Comparison of ENCODE assay signal across 8 cellular contexts in genomic region chr14:55051426-55052258, GRCh38. TPM values are rescaled to one million over a fixed set of nuclear protein-coding genes. Genes with fewer than 3 reads are reported as not detected.
DNase-seq lines count a peak whose midpoint lies in the region; ATAC-seq and TF ChIP-seq lines count a peak whose summit lies in the region.

MAPK1IP1L (plus strand) TSS chr14:55051647; CDS start chr14:55061684, 10,037 bp downstream.

- no peaks in the 10 kb centered on the region for H3K9me3 ChIP-seq in RWPE2 (ENCODE audit: severe bottlenecking)

- peak; percentile 89 for ATAC-seq in RWPE2 (ENCODE audit: low read depth)
- ATAC-seq in stimulated activated naive CD8-positive, alpha-beta T cell treated with anti-CD3 and anti-CD28 coated beads, Interleukin-15, amount 100 ng/mL, for 72 hours: peak; percentile 96

- peaks cover 42% of the 10 kb centered on the region for H3K36me3 Mint-ChIP-seq in nephron progenitor cell (ENCODE audit: low read depth)

- no peaks in the 10 kb centered on the region for H3K27me3 Mint-ChIP-seq in nephron progenitor cell (ENCODE audit: low read depth, poor library complexity)
- no peaks in the 10 kb centered on the region for H3K27me3 Mint-ChIP-seq in stimulated activated naive CD8-positive, alpha-beta T cell treated with anti-CD3 and anti-CD28 coated beads, Interleukin-15, amount 100 ng/mL, for 72 hours

- H3K27me3 ChIP-seq in RWPE2 (ENCODE audit: insufficient read depth, poor library complexity, severe bottlenecking): no peaks in the 10 kb centered on the region

- H3K27ac ChIP-seq in RWPE2 (ENCODE audit: poor library complexity, severe bottlenecking): peak within 1 kb of the TSS; percentile 79

- H3K4me3 ChIP-seq in RWPE2 (ENCODE audit: severe bottlenecking) (peak within 1 kb of the TSS; percentile 93), fibroblast of the aortic adventitia (ENCODE audit: low read depth, low read length) (peak within 1 kb of the TSS; percentile 95)

- H3K4me3 Mint-ChIP-seq in nephron progenitor cell: peak within 1 kb of the TSS; percentile 91
- peak within 1 kb of the TSS; percentile 90 to 96 for H3K4me3 Mint-ChIP-seq in stimulated activated naive CD8-positive, alpha-beta T cell treated with anti-CD3 and anti-CD28 coated beads, Interleukin-15, amount 100 ng/mL, for 72 hours

- H3K4me1 ChIP-seq in RWPE2 (ENCODE audit: insufficient read depth, poor library complexity, severe bottlenecking): peaks cover 17% of the 10 kb centered on the region

- H3K4me1 Mint-ChIP-seq in nephron progenitor cell: peaks cover 35% of the 10 kb centered on the region
- H3K4me1 Mint-ChIP-seq in stimulated activated naive CD8-positive, alpha-beta T cell treated with anti-CD3 and anti-CD28 coated beads, Interleukin-15, amount 100 ng/mL, for 72 hours: peaks cover 36% of the 10 kb centered on the region

- TF ChIP-seq CTCF in RWPE2 (IDR thresholded peaks at IDR 0.05; ENCODE audit: poor library complexity, severe bottlenecking) (peak; percentile 100), fibroblast of the aortic adventitia (IDR thresholded peaks at IDR 0.05; ENCODE audit: insufficient read depth, low read length) (peak; percentile 81), nephron progenitor cell (IDR thresholded peaks at IDR 0.05) (peak; percentile 100)

- H3K9me3 Mint-ChIP-seq in nephron progenitor cell: peaks cover 18% of the 10 kb centered on the region
- no peaks in the 10 kb centered on the region for H3K9me3 Mint-ChIP-seq in stimulated activated naive CD8-positive, alpha-beta T cell treated with anti-CD3 and anti-CD28 coated beads, Interleukin-15, amount 100 ng/mL, for 72 hours

- H3K27ac Mint-ChIP-seq in nephron progenitor cell: peak within 1 kb of the TSS; percentile 99
- H3K27ac Mint-ChIP-seq in stimulated activated naive CD8-positive, alpha-beta T cell treated with anti-CD3 and anti-CD28 coated beads, Interleukin-15, amount 100 ng/mL, for 72 hours: peak within 1 kb of the TSS; percentile 98

- peak; percentile 98 for DNase-seq in ELF-1 (ENCODE audit: low read depth, low spot score)
- peak; percentile 84 for DNase-seq in H4 (ENCODE audit: low spot score)
- peak; percentile 93 for DNase-seq in LoVo (ENCODE audit: low spot score)
- DNase-seq in RWPE2 (ENCODE audit: low spot score): peak; percentile 96
- peak; percentile 88 for DNase-seq in activated T-helper 9 cell treated with anti-CD3 and anti-CD28 coated beads, Interleukin-2, amount 50 U/mL, for 16 hours (ENCODE audit: low read depth)
- DNase-seq in fibroblast of the aortic adventitia (ENCODE audit: low read depth): peak; percentile 91
- peak; percentile 93 for DNase-seq in nephron progenitor cell
- DNase-seq in stimulated activated naive CD8-positive, alpha-beta T cell treated with anti-CD3 and anti-CD28 coated beads, Interleukin-15, amount 100 ng/mL, for 72 hours: peak; percentile 92 to 95

- peaks cover 46% of the 10 kb centered on the region for H3K36me3 ChIP-seq in RWPE2 (ENCODE audit: low read depth)

RNA-seq across cellular contexts. Expression of gene MAPK1IP1L, which starts in this region (rescaled TPM):
- total RNA-seq in H4 (2014; rRNA removed; shearing (Covaris generic)): 81.3 and 137 TPM in 2 replicates
- 16.2 and 71.8 TPM in 2 replicates for total RNA-seq in fibroblast of the aortic adventitia (ENCODE audit: low replicate concordance)

Comparison
In these comparisons a context has a peak if more than half of its experiments do, and no peak if none do; other contexts are left out.
1. Peak in every context shown above with its lines: DNase-seq, ATAC-seq, H3K4me3 ChIP-seq and H3K27ac ChIP-seq.